In genomic region chr11:133337905-133338536, GRCh38 we compare ENCODE assay signal across 33 cellular contexts.
DNase-seq lines count a peak whose midpoint lies in the region; ATAC-seq and TF ChIP-seq lines count a peak whose summit lies in the region.
"Had no signal": no experiment of that assay in that cellular context is flagged by ENCODE, and none has a peak within 500 bp of the region (broad histone marks: within the 10 kb centered on the region; RNA-seq: fewer than 3 reads in every experiment).

No MANE protein-coding gene starts in this region.

- H3K4me3 Mint-ChIP-seq in WTC11: no peak overlapping the region
- H3K4me3 Mint-ChIP-seq: activated naive CD8-positive, alpha-beta T cell treated with anti-CD3 and anti-CD28 coated beads, Interleukin-2, amount 50 U/mL, for 24 hours; T-helper 17 cell had no signal

- H3K27me3 ChIP-seq in iPS-20b (ENCODE audit: insufficient read depth, low read length) (no peaks in the 10 kb centered on the region), hepatocyte (no peaks in the 10 kb centered on the region)
- H3K27me3 ChIP-seq: BLaER1, MG63, tibial nerve had no signal

- H2AFZ ChIP-seq in hepatocyte: no peak overlapping the region

- no peaks in the 10 kb centered on the region for H3K79me2 ChIP-seq in hepatocyte

- H3K4me3 ChIP-seq in iPS-20b (ENCODE audit: low read length) (no peak overlapping the region), hepatocyte (no peak overlapping the region)
- H3K4me3 ChIP-seq: BLaER1, body of pancreas, left ventricle myocardium inferior, MG63, sigmoid colon, tibial nerve had no signal

- POLR2A ChIA-PET in WTC11 (lab: Charles Lee): no interaction called here

- H3K36me3 ChIP-seq in iPS-20b (ENCODE audit: insufficient read depth, low read depth, low read length): no peaks in the 10 kb centered on the region
- no peaks in the 10 kb centered on the region for H3K36me3 ChIP-seq in hepatocyte (replicated peaks; ENCODE audit: insufficient read depth, low read depth)
- H3K36me3 ChIP-seq: BLaER1, left ventricle myocardium inferior, MG63, sigmoid colon, tibial nerve had no signal

- H3K9me3 ChIP-seq in iPS-20b (ENCODE audit: insufficient read depth, low read depth, low read length): no peaks in the 10 kb centered on the region; the same call in 1 of the 2 replicates
- no peaks in the 10 kb centered on the region for H3K9me3 ChIP-seq in hepatocyte (ENCODE audit: low read depth)
- H3K9me3 ChIP-seq: BLaER1, body of pancreas, MG63 had no signal

- H3K27me3 Mint-ChIP-seq in WTC11 (ENCODE audit: low read depth): no peaks in the 10 kb centered on the region; the same call in 1 of the 2 replicates
- H3K27me3 Mint-ChIP-seq: activated naive CD8-positive, alpha-beta T cell treated with anti-CD3 and anti-CD28 coated beads, Interleukin-2, amount 50 U/mL, for 24 hours; T-helper 17 cell had no signal

- peak overlapping the region; percentile 31; the same call in 1 of the 2 replicates for H3K9ac ChIP-seq in iPS-20b (ENCODE audit: low read depth, low read length)
- H3K9ac ChIP-seq: BLaER1, KMS-11 had no signal

- no peaks in the 10 kb centered on the region for H3K9me2 ChIP-seq in hepatocyte (replicated peaks; ENCODE audit: insufficient read depth)

- no peak overlapping the region for H3K27ac Mint-ChIP-seq in WTC11
- H3K27ac Mint-ChIP-seq: activated naive CD8-positive, alpha-beta T cell treated with anti-CD3 and anti-CD28 coated beads, Interleukin-2, amount 50 U/mL, for 24 hours; T-helper 17 cell had no signal

- CTCF ChIA-PET in WTC11 (lab: Charles Lee): interaction anchor here (1.2 to 1.9 kb wide), 2 partner anchors 203 to 484 kb away, joined by 3 to 8 read pairs; no protein-coding TSS in a partner anchor

- H3K9me3 Mint-ChIP-seq in WTC11: peaks cover 14% of the 10 kb centered on the region
- H3K9me3 Mint-ChIP-seq: activated naive CD8-positive, alpha-beta T cell treated with anti-CD3 and anti-CD28 coated beads, Interleukin-2, amount 50 U/mL, for 24 hours had no signal

- peak; percentile 84 for ATAC-seq in WTC11
- no peak for ATAC-seq in HG03460 (IDR thresholded peaks at IDR 0.05; ENCODE audit: unreplicated experiment)
- ATAC-seq: activated CD4-positive, CD25-positive, alpha-beta regulatory T cell treated with anti-CD3 and anti-CD28 coated beads, Interleukin-2, amount 50 U/mL, for 24 hours; activated naive CD8-positive, alpha-beta T cell treated with anti-CD3 and anti-CD28 coated beads, Interleukin-2, amount 50 U/mL, for 24 hours; body of pancreas; SK-N-SH treated with all-trans-retinoic acid at 6 μM for 48 hours; T-helper 17 cell had no signal

- no peak overlapping the region for H3K4me2 ChIP-seq in hepatocyte
- H3K4me2 ChIP-seq: BLaER1, KMS-11 had no signal

- TF ChIP-seq CTCF in WTC11 (IDR thresholded peaks at IDR 0.05) (no peak), hepatocyte (IDR thresholded peaks at IDR 0.05; ENCODE audit: poor library complexity) (no peak)

- no peaks in the 10 kb centered on the region for H4K20me1 ChIP-seq in hepatocyte (ENCODE audit: insufficient read depth, poor library complexity, severe bottlenecking)
- H4K20me1 ChIP-seq: BLaER1 had no signal

- peak; percentile 65 for DNase-seq in NCI-H2107 treated with DMSO at 0.1 percent for 48 hours (lab: John Stamatoyannopoulos, UW; ENCODE audit: unreplicated experiment)
- DNase-seq in WTC11 (ENCODE audit: low spot score): no peak
- no peak for DNase-seq in hepatocyte (ENCODE audit: low spot score)
- no peak for DNase-seq in effector CD8-positive, alpha-beta T cell (lab: John Stamatoyannopoulos, UW)
- DNase-seq in GM03348 (ENCODE audit: low spot score): no peak
- DNase-seq: activated CD4-positive, alpha-beta T cell treated with anti-CD3 and anti-CD28 coated beads, Interleukin-2, amount 50 U/mL, for 48 hours; activated naive CD4-positive, alpha-beta T cell; activated naive CD8-positive, alpha-beta T cell treated with anti-CD3 and anti-CD28 coated beads, Interleukin-2, amount 50 U/mL, for 24 hours; activated T-cell treated with anti-CD3 and anti-CD28 coated beads, Interleukin-2, amount 50 U/mL, for 48 hours; body of pancreas; cerebellar nuclear complex; DMS153; H7; hippocampal formation; islet precursor cell; left ventricle myocardium inferior; MG63; NCI-H1105 treated with DMSO at 0.1 percent for 48 hours; NCI-H2029 treated with DMSO at 0.1 percent for 48 hours; NCI-H446 treated with DMSO at 0.1 percent for 48 hours; NK-92 treated with Interleukin-12 subunit alpha and Interleukin-12 subunit beta, amount 100 ng/mL, for 24 hours; Right ventricle myocardium superior; sigmoid colon; stimulated activated CD4-positive, alpha-beta T cell treated with anti-CD3 and anti-CD28 coated beads, Interleukin-12 subunit alpha, Interleukin-12 subunit beta, amount 100 ng/mL, for 4 hours; stimulated activated CD4-positive, alpha-beta T cell treated with anti-CD3 and anti-CD28 coated beads, Interleukin-4, amount 100 ng/mL, for 1 hour; T-helper 17 cell had no signal

- peaks cover 14% of the 10 kb centered on the region for H3K4me1 Mint-ChIP-seq in WTC11
- H3K4me1 Mint-ChIP-seq: activated naive CD8-positive, alpha-beta T cell treated with anti-CD3 and anti-CD28 coated beads, Interleukin-2, amount 50 U/mL, for 24 hours; T-helper 17 cell had no signal

- no peak overlapping the region for H3K27ac ChIP-seq in iPS-20b (ENCODE audit: low read length)
- no peak overlapping the region for H3K27ac ChIP-seq in hepatocyte
- H3K27ac ChIP-seq: BLaER1, body of pancreas, KMS-11, left ventricle myocardium inferior, sigmoid colon, tibial nerve had no signal

- H3K36me3 Mint-ChIP-seq in WTC11: 0 out of 2 replicates have a peak, but pooled peaks cover 10% of the 10 kb centered on the region

- WGBS in hepatocyte (ENCODE audit: low lambda C conversion rate, missing lambda C conversion rate): 68% methylated on average over 8 of the region's 8 CpGs

- H3K4me1 ChIP-seq in iPS-20b (ENCODE audit: insufficient read depth, low read length) (peaks cover 13% of the 10 kb centered on the region; the same call in 1 of the 2 replicates), hepatocyte (ENCODE audit: insufficient read depth) (peaks cover 5% of the 10 kb centered on the region)
- H3K4me1 ChIP-seq: body of pancreas, left ventricle myocardium inferior, sigmoid colon, tibial nerve had no signal

TF ChIP-seq in WTC11, 78 proteins besides CTCF, POLR2A, EP300 and RAD21 (continues in another document):
- TF ChIP-seq ZBTB43 (CRISPR knock-in tag; IDR thresholded peaks at IDR 0.05): no peak
- no peak for TF ChIP-seq ZNF263 (CRISPR knock-in tag; IDR thresholded peaks at IDR 0.05; ENCODE audit: low read depth)
- no peak for TF ChIP-seq ZNF423 (CRISPR knock-in tag; IDR thresholded peaks at IDR 0.05)
- no peak for TF ChIP-seq ZNF232 (CRISPR knock-in tag; IDR thresholded peaks at IDR 0.05)
- no peak for TF ChIP-seq FOXP4 (CRISPR knock-in tag; IDR thresholded peaks at IDR 0.05)
- no peak for TF ChIP-seq PRDM15 (CRISPR knock-in tag; IDR thresholded peaks at IDR 0.05)
- no peak for TF ChIP-seq NR1H2 (CRISPR knock-in tag; IDR thresholded peaks at IDR 0.05)
- TF ChIP-seq ESRRA (CRISPR knock-in tag; IDR thresholded peaks at IDR 0.05; ENCODE audit: borderline replicate concordance): no peak
